ENCODE assay signal across 8 cellular contexts in genomic region chr9:97722331-97722730, GRCh38.
"Had no signal": no experiment of that assay in that cellular context is flagged by ENCODE, and none has a peak within 500 bp of the region (broad histone marks: within the 10 kb centered on the region; RNA-seq: fewer than 3 reads in every experiment).

No MANE protein-coding gene starts in this region.

- H2AFZ ChIP-seq: GM23248 had no signal

- DNase-seq: GM23248, H9, HCEC 1CT, KG1 had no signal

- H3K27ac Mint-ChIP-seq: H9 had no signal

- H3K4me3 ChIP-seq: GM23248, K562 had no signal

- H3K9ac ChIP-seq: GM23248 had no signal

- ATAC-seq: K562 had no signal

- FAIRE-seq: H1, H54, HTR-8/SVneo, K562 had no signal

- H3K27ac ChIP-seq: GM23248 had no signal

- H3K4me1 Mint-ChIP-seq: H9 had no signal

- H3K4me3 Mint-ChIP-seq: H9 had no signal
